In the genomic region with DNA sequence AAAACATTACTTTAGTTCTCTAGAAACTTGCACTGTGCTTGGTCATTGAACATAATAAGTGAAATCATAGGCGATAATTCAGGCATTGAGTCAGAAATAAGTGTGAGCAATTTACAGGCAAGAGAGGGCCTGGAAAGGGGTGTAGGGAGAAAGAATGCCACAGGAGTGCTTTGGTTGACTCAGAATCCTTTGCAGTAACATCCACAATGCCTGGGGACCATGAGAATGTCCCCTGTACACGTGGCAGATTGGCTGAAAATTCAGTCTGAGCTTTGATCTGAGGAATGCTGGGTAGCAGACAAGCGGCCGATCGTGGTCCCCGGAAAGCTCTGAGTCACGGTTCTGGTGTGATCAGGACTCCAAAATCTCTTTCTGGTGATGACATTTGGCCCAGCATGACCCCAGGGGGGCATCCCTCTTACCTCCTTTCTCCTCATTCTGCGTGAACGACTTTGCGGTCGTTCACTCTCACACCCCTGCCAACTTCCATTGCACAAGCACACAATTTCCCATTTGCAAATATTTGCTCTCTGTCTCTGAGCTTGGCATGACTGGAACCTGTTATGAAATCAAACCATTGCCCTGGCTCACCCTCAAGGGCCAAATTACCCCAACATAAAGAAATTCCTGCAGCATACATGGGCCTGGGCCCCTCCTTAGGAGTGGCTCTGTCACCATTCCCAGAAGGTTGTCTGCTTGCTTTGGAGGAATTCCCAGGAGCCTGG, we compare ENCODE assay signal across 9 cellular contexts.
DNase-seq lines count a peak whose midpoint lies in the region; ATAC-seq, FAIRE-seq and TF ChIP-seq lines count a peak whose summit lies in the region.
"Had no signal": no experiment of that assay in that cellular context is flagged by ENCODE, and none has a peak within 500 bp of the region (broad histone marks: within the 10 kb centered on the region; RNA-seq: fewer than 3 reads in every experiment).

No MANE protein-coding gene starts in this region.

- H3K9me3 Mint-ChIP-seq in activated CD4-positive, alpha-beta memory T cell treated with anti-CD3 and anti-CD28 coated beads, Interleukin-2, amount 10 ng/mL, durations not matched to agents 7 days and 5 days = no peaks in the 10 kb centered on the region

- TF ChIP-seq CTCF in spleen (IDR thresholded peaks at IDR 0.05 in 8 of 11, conservative IDR thresholded peaks at IDR 0.05 in 3 of 11) = no peak

- POLR2A ChIA-PET in activated CD4-positive, alpha-beta memory T cell treated with anti-CD3 and anti-CD28 coated beads, Interleukin-2, amount 10 ng/mL, durations not matched to agents 7 days and 5 days (lab: Charles Lee) = interaction anchor here (0.7 kb wide), 1 partner anchor 493 kb away, joined by 3 read pairs; no protein-coding TSS in a partner anchor

- peaks cover 7% of the 10 kb centered on the region for H3K4me1 Mint-ChIP-seq in activated CD4-positive, alpha-beta memory T cell treated with anti-CD3 and anti-CD28 coated beads, Interleukin-2, amount 10 ng/mL, durations not matched to agents 7 days and 5 days

- peaks cover 0 to 24% (median 10%) of the 10 kb centered on the region in 6 donors for H3K4me1 ChIP-seq in spleen

- peak; percentile 57 for ATAC-seq in Right ventricle myocardium superior (ENCODE audit: poor library complexity)
- ATAC-seq in GM21367 (IDR thresholded peaks at IDR 0.05; ENCODE audit: unreplicated experiment) = no peak

- no peaks in the 10 kb centered on the region for H3K27me3 ChIP-seq in spleen (replicated peaks in 1 of 7)

- WGBS in spleen, 5 donors = 47 to 91% (median 69%) methylated on average over 11 of the region's 11 CpGs

- no peak for TF ChIP-seq POLR2A in spleen (IDR thresholded peaks at IDR 0.05)

- DNase-seq in H4 (ENCODE audit: low spot score) = peak; percentile 78
- peak; percentile 96 for DNase-seq in RCC 7860 (ENCODE audit: low spot score)
- peak; percentile 55 for DNase-seq in Right ventricle myocardium superior
- no peak for DNase-seq in spleen
- DNase-seq in activated CD4-positive, alpha-beta T cell treated with anti-CD3 and anti-CD28 coated beads, Interleukin-2, amount 50 U/mL, for 1 hour = no peak
- no peak for DNase-seq in activated CD4-positive, alpha-beta memory T cell treated with anti-CD3 and anti-CD28 coated beads, Interleukin-2, amount 10 ng/mL, durations not matched to agents 7 days and 5 days
- DNase-seq: activated CD4-positive, CD25-positive, alpha-beta regulatory T cell had no signal

- no peaks in the 10 kb centered on the region for H3K27me3 Mint-ChIP-seq in activated CD4-positive, alpha-beta memory T cell treated with anti-CD3 and anti-CD28 coated beads, Interleukin-2, amount 10 ng/mL, durations not matched to agents 7 days and 5 days

- peaks cover 0 to 36% (median 0%) of the 10 kb centered on the region in 6 donors for H3K36me3 ChIP-seq in spleen

- H3K4me3 Mint-ChIP-seq in activated CD4-positive, alpha-beta memory T cell treated with anti-CD3 and anti-CD28 coated beads, Interleukin-2, amount 10 ng/mL, durations not matched to agents 7 days and 5 days = no peak overlapping the region

- no peaks in the 10 kb centered on the region for H3K9me3 ChIP-seq in spleen

- H3K27ac Mint-ChIP-seq in activated CD4-positive, alpha-beta memory T cell treated with anti-CD3 and anti-CD28 coated beads, Interleukin-2, amount 10 ng/mL, durations not matched to agents 7 days and 5 days = no peak overlapping the region

- peak; percentile 89 for FAIRE-seq in RCC 7860 (lab: Jason Lieb, UNC)

- intact Hi-C loops in Right ventricle myocardium superior (cut with DNase I) (loop anchor here (2.0 to 5.0 kb wide), 2 partner anchors 467 to 655 kb away; no protein-coding TSS in a partner anchor), spleen (cut with DNase I; ENCODE audit: low total_unique reads) (no loop called here)

- CTCF ChIA-PET in activated CD4-positive, alpha-beta memory T cell treated with anti-CD3 and anti-CD28 coated beads, Interleukin-2, amount 10 ng/mL, durations not matched to agents 7 days and 5 days (lab: Charles Lee) = interaction anchor here (0.9 to 2.2 kb wide), 7 partner anchors 11 to 660 kb away, joined by 3 to 10 read pairs (median 5); no protein-coding TSS in a partner anchor

- H3K27ac ChIP-seq in skin epidermis = peak overlapping the region in 14 of 21 experiments; percentile 10 to 72 (median 58)
- H3K27ac ChIP-seq in spleen = peak overlapping the region in 1 of 8 donors; percentile 12

- H3K4me3 ChIP-seq in skin epidermis = no peak overlapping the region
- H3K4me3 ChIP-seq in spleen = no peak overlapping the region

- H3K36me3 Mint-ChIP-seq in activated CD4-positive, alpha-beta memory T cell treated with anti-CD3 and anti-CD28 coated beads, Interleukin-2, amount 10 ng/mL, durations not matched to agents 7 days and 5 days (ENCODE audit: low read depth) = no peaks in the 10 kb centered on the region

Comparison
In these comparisons a context has a peak if more than half of its experiments do, and no peak if none do; other contexts are left out.
1. DNase-seq: peak in H4 (single experiment), RCC 7860 (single experiment) and Right ventricle myocardium superior (single experiment); none in spleen (single experiment), activated CD4-positive, alpha-beta T cell treated with anti-CD3 and anti-CD28 coated beads, Interleukin-2, amount 50 U/mL, for 1 hour (single experiment) and activated CD4-positive, alpha-beta memory T cell treated with anti-CD3 and anti-CD28 coated beads, Interleukin-2, amount 10 ng/mL, durations not matched to agents 7 days and 5 days (single experiment).